Comparison of ENCODE assay signal across 22 cellular contexts in the genomic region with DNA sequence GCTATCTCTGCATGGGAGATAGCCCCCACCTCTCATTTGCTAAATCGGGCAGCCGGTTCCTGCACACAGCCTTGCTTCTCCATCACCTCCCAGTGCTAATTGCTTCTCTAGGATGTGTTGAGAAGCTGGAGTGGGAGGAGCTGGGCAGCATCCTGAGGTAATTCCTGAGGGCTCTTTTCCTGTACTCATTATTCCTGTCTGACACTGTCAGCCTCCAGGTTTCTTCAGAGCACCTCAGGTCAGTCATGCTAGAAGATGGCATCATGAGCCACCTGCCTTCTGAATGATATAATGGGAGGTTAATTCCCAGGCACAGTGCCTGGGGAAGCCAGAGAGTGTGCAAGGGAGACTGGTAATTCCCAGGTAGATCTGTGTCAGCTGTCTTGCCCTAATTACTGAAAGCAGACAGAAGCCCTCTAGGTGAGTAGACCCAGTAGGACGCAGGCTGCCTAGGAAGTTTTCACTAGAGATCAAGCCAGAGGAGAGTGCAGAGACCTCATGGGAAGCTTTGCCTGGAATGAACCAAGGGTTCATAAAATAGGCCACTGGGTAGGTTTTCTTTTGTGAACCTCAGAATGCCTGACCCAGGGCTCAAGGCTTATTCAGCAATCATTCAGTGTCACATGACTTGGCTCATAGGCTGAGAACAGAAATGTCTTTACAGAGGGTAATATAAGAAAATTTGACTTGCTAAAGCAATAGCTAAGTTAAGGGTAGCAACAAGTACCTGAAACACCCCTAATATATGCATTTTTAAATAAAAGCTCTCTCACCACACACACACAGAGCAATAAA.
DNase-seq lines count a peak whose midpoint lies in the region; ATAC-seq, FAIRE-seq and TF ChIP-seq lines count a peak whose summit lies in the region.
"Had no signal": no experiment of that assay in that cellular context is flagged by ENCODE, and none has a peak within 500 bp of the region (broad histone marks: within the 10 kb centered on the region; RNA-seq: fewer than 3 reads in every experiment).

No MANE protein-coding gene starts in this region.

- 94 to 95% methylated on average over 3 of the region's 3 CpGs for WGBS in pancreas, 2 donors

- H3K4me3 ChIP-seq in Loucy (ENCODE audit: low read length, poor library complexity, severe bottlenecking) (no peak overlapping the region), pancreas (no peak overlapping the region)
- H3K4me3 ChIP-seq: ascending aorta, dorsolateral prefrontal cortex, psoas muscle, testis, vagina had no signal

- no peaks in the 10 kb centered on the region for H3K27me3 ChIP-seq in Loucy (ENCODE audit: insufficient read depth, low read length, poor library complexity, severe bottlenecking)
- H3K27me3 ChIP-seq in pancreas = no peaks in the 10 kb centered on the region
- H3K27me3 ChIP-seq: ascending aorta, testis, vagina had no signal

- H3K27ac ChIP-seq in pancreas = no peak overlapping the region
- H3K27ac ChIP-seq: ascending aorta, dorsolateral prefrontal cortex, psoas muscle, testis, vagina had no signal

- H3K4me3 Mint-ChIP-seq in endothelial cell (ENCODE audit: unreplicated experiment) = no peak overlapping the region
- H3K4me3 Mint-ChIP-seq: activated naive CD8-positive, alpha-beta T cell; CD4-positive, alpha-beta memory T cell; central memory CD8-positive, alpha-beta T cell had no signal

- no peaks in the 10 kb centered on the region for H3K79me2 ChIP-seq in Loucy (ENCODE audit: insufficient read depth, low read length)

- H3K9me3 Mint-ChIP-seq in endothelial cell (ENCODE audit: unreplicated experiment) = no peaks in the 10 kb centered on the region
- H3K9me3 Mint-ChIP-seq: CD4-positive, alpha-beta memory T cell; central memory CD8-positive, alpha-beta T cell had no signal

- TF ChIP-seq CTCF in Loucy (conservative IDR thresholded peaks at IDR 0.05; ENCODE audit: low read length) = no peak
- TF ChIP-seq CTCF in endothelial cell (IDR thresholded peaks at IDR 0.05; ENCODE audit: unreplicated experiment) = no peak
- TF ChIP-seq CTCF in pancreas (IDR thresholded peaks at IDR 0.05) = no peak

- H3K4me2 ChIP-seq in Loucy (ENCODE audit: low read depth, low read length, poor library complexity, severe bottlenecking) = no peak overlapping the region

- no peaks in the 10 kb centered on the region for H3K36me3 Mint-ChIP-seq in endothelial cell (ENCODE audit: low read depth, unreplicated experiment)
- H3K36me3 Mint-ChIP-seq: activated naive CD8-positive, alpha-beta T cell; CD4-positive, alpha-beta memory T cell had no signal

- no peaks in the 10 kb centered on the region for H3K9me2 ChIP-seq in Loucy (replicated peaks; ENCODE audit: low read depth, low read length)

- peak overlapping the region; percentile 42 for H2AFZ ChIP-seq in Loucy (ENCODE audit: low read length)

- H4K20me1 ChIP-seq in Loucy (ENCODE audit: insufficient read depth, low read length, poor library complexity, severe bottlenecking) = no peaks in the 10 kb centered on the region

- intact Hi-C loops in pancreas (cut with DNase I) = no loop called here

- peak overlapping the region; percentile 90 for H3K27ac Mint-ChIP-seq in endothelial cell (ENCODE audit: unreplicated experiment)
- H3K27ac Mint-ChIP-seq: activated naive CD8-positive, alpha-beta T cell; CD4-positive, alpha-beta memory T cell had no signal

- FAIRE-seq in pancreas (lab: Jason Lieb, UNC) = no peak

- DNase-seq in NCI-H748 treated with DMSO at 0.1 percent for 48 hours (lab: John Stamatoyannopoulos, UW) = peak; percentile 16
- no peak for DNase-seq in endothelial cell (ENCODE audit: low spot score)
- no peak for DNase-seq in pancreas
- DNase-seq in KG1 (lab: John Stamatoyannopoulos, UW) = no peak
- DNase-seq: activated CD4-positive, alpha-beta T cell treated with anti-CD3 and anti-CD28 coated beads for 4 hours; CD4-positive, alpha-beta memory T cell; dorsolateral prefrontal cortex; GF-D8; NCI-H1048; NCI-H82; psoas muscle; SIG-M5; stimulated activated CD4-positive, alpha-beta T cell treated with anti-CD3 and anti-CD28 coated beads, Interleukin-1b, Interleukin-23, amount 100 ng/mL, for 48 hours; testis had no signal

- H3K9ac ChIP-seq in Loucy (ENCODE audit: low read depth, low read length, poor library complexity, severe bottlenecking) = no peak overlapping the region

- H3K9me3 ChIP-seq in Loucy (ENCODE audit: insufficient read depth, low read depth, low read length) = no peaks in the 10 kb centered on the region
- no peaks in the 10 kb centered on the region for H3K9me3 ChIP-seq in pancreas
- H3K9me3 ChIP-seq: ascending aorta, psoas muscle, testis, vagina had no signal

- H3K36me3 ChIP-seq in Loucy (ENCODE audit: insufficient read depth, low read length) (no peaks in the 10 kb centered on the region), pancreas (no peaks in the 10 kb centered on the region)
- H3K36me3 ChIP-seq: ascending aorta, vagina had no signal

- H3F3A ChIP-seq in Loucy (ENCODE audit: low read depth) = no peaks in the 10 kb centered on the region

- H3K4me1 ChIP-seq in Loucy (ENCODE audit: insufficient read depth, low read length, poor library complexity, severe bottlenecking) (peaks cover 9% of the 10 kb centered on the region), pancreas (peaks cover 11 to 23% (median 16%) of the 10 kb centered on the region in 3 donors)
- H3K4me1 ChIP-seq: ascending aorta, psoas muscle, testis, vagina had no signal

- no peaks in the 10 kb centered on the region for H3K27me3 Mint-ChIP-seq in endothelial cell (ENCODE audit: unreplicated experiment)

- peak in 3 of 4 donors; percentile 27 to 62 (median 56) for ATAC-seq in pancreas
- ATAC-seq in GM18909 (IDR thresholded peaks at IDR 0.05; ENCODE audit: poor library complexity, unreplicated experiment) = no peak
- ATAC-seq in GM21381 (IDR thresholded peaks at IDR 0.05; ENCODE audit: unreplicated experiment) = no peak
- ATAC-seq: HCT116, psoas muscle had no signal

- H3K4me1 Mint-ChIP-seq in endothelial cell (ENCODE audit: unreplicated experiment) = peaks cover 33% of the 10 kb centered on the region
- H3K4me1 Mint-ChIP-seq: CD4-positive, alpha-beta memory T cell; central memory CD8-positive, alpha-beta T cell had no signal

Comparison
In these comparisons a context has a peak if more than half of its experiments do, and no peak if none do; other contexts are left out.
1. ATAC-seq: peak in pancreas (3 of 4); none in GM18909 (single experiment) and GM21381 (single experiment).